23 cellular contexts compared by ENCODE assay signal in the genomic region with DNA sequence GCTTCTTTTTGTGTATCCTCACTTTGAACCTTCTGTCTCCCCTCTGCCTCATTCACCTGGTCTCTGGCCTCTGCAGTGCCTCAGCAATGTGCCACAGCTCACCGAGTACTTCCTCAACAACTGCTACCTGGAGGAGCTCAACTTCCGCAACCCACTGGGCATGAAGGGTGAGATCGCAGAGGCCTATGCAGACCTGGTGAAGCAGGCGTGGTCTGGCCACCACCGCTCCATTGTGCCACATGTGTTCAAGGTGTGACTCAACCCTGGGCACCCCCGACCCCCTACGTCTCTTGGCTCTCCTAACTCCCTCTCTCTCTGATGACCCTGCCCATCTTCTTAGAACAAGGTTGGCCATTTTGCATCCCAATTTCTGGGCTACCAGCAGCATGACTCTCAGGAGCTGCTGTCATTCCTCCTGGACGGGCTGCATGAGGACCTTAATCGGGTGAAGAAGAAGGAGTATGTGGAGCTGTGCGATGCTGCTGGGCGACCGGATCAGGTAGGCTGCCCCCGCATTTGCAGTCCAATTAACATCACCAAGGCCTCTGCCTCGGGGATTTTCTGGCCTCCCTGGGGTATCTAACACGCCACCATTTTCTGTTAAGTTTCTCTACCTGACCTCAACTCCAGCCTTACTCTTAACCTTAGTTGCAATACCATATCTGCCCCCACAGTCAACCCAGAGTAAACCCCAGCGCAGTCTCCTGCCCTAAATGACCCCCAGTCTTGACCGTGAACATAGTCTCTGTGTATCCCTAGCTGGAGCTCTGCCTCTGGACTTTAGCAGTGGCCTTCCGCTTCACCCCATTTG. TPM values are rescaled to one million over a fixed set of nuclear protein-coding genes. Genes with fewer than 3 reads are reported as not detected.
DNase-seq lines count a peak whose midpoint lies in the region; ATAC-seq, FAIRE-seq and TF ChIP-seq lines count a peak whose summit lies in the region.
"Had no signal": no experiment of that assay in that cellular context is flagged by ENCODE, and none has a peak within 500 bp of the region (broad histone marks: within the 10 kb centered on the region; RNA-seq: fewer than 3 reads in every experiment).

No MANE protein-coding gene starts in this region.

- H3K4me1 Mint-ChIP-seq in activated CD8-positive, alpha-beta T cell treated with anti-CD3 and anti-CD28 coated beads, Interleukin-2, amount 10 ng/mL, durations not matched to agents 7 days and 5 days (ENCODE audit: low read depth), result peaks cover 4% of the 10 kb centered on the region
- H3K4me1 Mint-ChIP-seq in activated CD8-positive, alpha-beta T cell treated with anti-CD3 and anti-CD28 coated beads for 36 hours (ENCODE audit: low read depth), result peaks cover 9% of the 10 kb centered on the region

- no peak for TF ChIP-seq POLR2A in IMR-90 (IDR thresholded peaks at IDR 0.05; ENCODE audit: low read depth, low read length)
- TF ChIP-seq POLR2A in endothelial cell of umbilical vein (IDR thresholded peaks at IDR 0.05; ENCODE audit: low read depth, low read length), result no peak
- TF ChIP-seq POLR2A in sigmoid colon (IDR thresholded peaks at IDR 0.05), result no peak

- H3K14ac ChIP-seq in IMR-90 (replicated peaks; ENCODE audit: low read depth, low read length), result no peak overlapping the region

- POLR2A ChIA-PET in activated CD8-positive, alpha-beta T cell treated with anti-CD3 and anti-CD28 coated beads, Interleukin-2, amount 10 ng/mL, durations not matched to agents 7 days and 5 days (lab: Charles Lee), result no interaction called here
- POLR2A ChIA-PET in activated CD8-positive, alpha-beta T cell treated with anti-CD3 and anti-CD28 coated beads for 36 hours (lab: Charles Lee), result no interaction called here
- POLR2A ChIA-PET in IMR-90 (lab: Charles Lee; ENCODE audit: unreplicated experiment), result no interaction called here
- POLR2A ChIA-PET in endothelial cell of umbilical vein (lab: Charles Lee), result no interaction called here

- no peak overlapping the region for H2AK5ac ChIP-seq in IMR-90 (ENCODE audit: low read depth, low read length)

- H3K9ac ChIP-seq in IMR-90 (ENCODE audit: low read depth, low read length) (no peak overlapping the region), endothelial cell of umbilical vein (replicated peaks; ENCODE audit: extremely low read depth, insufficient read depth, low read length) (no peak overlapping the region)

- H3K4me3 ChIP-seq in IMR-90 (ENCODE audit: insufficient read depth, low read depth, low read length) (no peak overlapping the region), endothelial cell of umbilical vein (replicated peaks in 1 of 3; ENCODE audit: insufficient read depth in 1 of 3, low read depth in 1 of 3, low read length in 3 of 3) (no peak overlapping the region), sigmoid colon (no peak overlapping the region)
- H3K4me3 ChIP-seq: SJSA1 had no signal

- H3K36me3 ChIP-seq in IMR-90 (ENCODE audit: control insufficient read depth, insufficient read depth, low read length) (peaks cover 50% of the 10 kb centered on the region), endothelial cell of umbilical vein (ENCODE audit: control insufficient read depth in 2 of 2, extremely low read depth in 1 of 2, insufficient read depth in 2 of 2, low read length in 2 of 2) (peaks cover 0 to 27% of the 10 kb centered on the region in 2 experiments), sigmoid colon (peaks cover 0 to 63% (median 7%) of the 10 kb centered on the region in 4 donors)

- no peak overlapping the region for H4K91ac ChIP-seq in IMR-90 (ENCODE audit: insufficient read depth, low read depth, low read length)

- no peak for FAIRE-seq in endothelial cell of umbilical vein (lab: Jason Lieb, UNC)
- FAIRE-seq: G401.6 had no signal

- H3K4me2 ChIP-seq in IMR-90 (ENCODE audit: low read depth, low read length) (no peak overlapping the region), endothelial cell of umbilical vein (ENCODE audit: insufficient read depth, low read length) (no peak overlapping the region)

- no peak overlapping the region for H3K4ac ChIP-seq in IMR-90 (ENCODE audit: low read depth, low read length)

- H3K27ac Mint-ChIP-seq in activated CD8-positive, alpha-beta T cell treated with anti-CD3 and anti-CD28 coated beads, Interleukin-2, amount 10 ng/mL, durations not matched to agents 7 days and 5 days, result peak overlapping the region; percentile 6
- no peak overlapping the region for H3K27ac Mint-ChIP-seq in activated CD8-positive, alpha-beta T cell treated with anti-CD3 and anti-CD28 coated beads for 36 hours

- H3K79me1 ChIP-seq in IMR-90 (ENCODE audit: low read depth in 1 of 2, low read length in 2 of 2), result peaks cover 0 to 29% of the 10 kb centered on the region in 2 experiments; a peak in 2 of 4 replicates

- H4K8ac ChIP-seq in IMR-90 (ENCODE audit: low read depth in 2 of 2, low read length in 2 of 2), result no peak overlapping the region

- no peak overlapping the region for H4K5ac ChIP-seq in IMR-90 (ENCODE audit: low read depth, low read length)

- H3K36me3 Mint-ChIP-seq in activated CD8-positive, alpha-beta T cell treated with anti-CD3 and anti-CD28 coated beads, Interleukin-2, amount 10 ng/mL, durations not matched to agents 7 days and 5 days (ENCODE audit: low read depth), result peaks cover 29% of the 10 kb centered on the region
- H3K36me3 Mint-ChIP-seq in activated CD8-positive, alpha-beta T cell treated with anti-CD3 and anti-CD28 coated beads for 36 hours (ENCODE audit: low read depth), result peaks cover 23% of the 10 kb centered on the region

- no peak overlapping the region for H2BK5ac ChIP-seq in IMR-90 (ENCODE audit: low read depth, low read length, poor library complexity, severe bottlenecking)

- H2AK9ac ChIP-seq in IMR-90 (replicated peaks; ENCODE audit: low read depth, low read length, poor library complexity), result no peak overlapping the region

- H2BK15ac ChIP-seq in IMR-90 (ENCODE audit: low read depth, low read length), result no peak overlapping the region

- H3K23ac ChIP-seq in IMR-90 (ENCODE audit: low read depth, low read length), result no peak overlapping the region

- H3K4me3 Mint-ChIP-seq in activated CD8-positive, alpha-beta T cell treated with anti-CD3 and anti-CD28 coated beads, Interleukin-2, amount 10 ng/mL, durations not matched to agents 7 days and 5 days, result no peak overlapping the region
- H3K4me3 Mint-ChIP-seq in activated CD8-positive, alpha-beta T cell treated with anti-CD3 and anti-CD28 coated beads for 36 hours, result no peak overlapping the region

- no peak for TF ChIP-seq CTCF in activated CD8-positive, alpha-beta T cell treated with anti-CD3 and anti-CD28 coated beads for 36 hours (IDR thresholded peaks at IDR 0.05)
- TF ChIP-seq CTCF in IMR-90 (conservative IDR thresholded peaks at IDR 0.05; ENCODE audit: low read depth, low read length) (no peak), endothelial cell of umbilical vein (IDR thresholded peaks at IDR 0.05; ENCODE audit: extremely low read depth in 1 of 2, insufficient read depth in 1 of 2, low read depth in 1 of 2, low read length in 2 of 2) (no peak), sigmoid colon (IDR thresholded peaks at IDR 0.05) (no peak)

- 87% methylated on average over 7 of the region's 18 CpGs; no CpG with 5 or more reads in 1 of the 2 experiments for WGBS in IMR-90 (ENCODE audit: extremely low coverage in 2 of 2, insufficient read length in 1 of 2), 2 experiments
- 94 to 97% methylated on average over 18 of the region's 18 CpGs for WGBS in sigmoid colon, 2 donors

- dilution Hi-C loops in IMR-90 (cut with HindIII; ENCODE audit: low sequenced_read_pairs, unreplicated experiment) (no loop called here), endothelial cell of umbilical vein (cut with MboI; ENCODE audit: extremely low pct_ligation_motif_present, low sequenced_read_pairs) (no loop called here)

- TF ChIP-seq RAD21 in IMR-90 (IDR thresholded peaks at IDR 0.05; ENCODE audit: low read length), result no peak

- H3K9me1 ChIP-seq in IMR-90 (ENCODE audit: insufficient read depth, low read length) (peaks cover 4% of the 10 kb centered on the region; the same call in 1 of the 2 replicates), endothelial cell of umbilical vein (replicated peaks; ENCODE audit: control insufficient read depth, extremely low read depth, insufficient read depth, low read length) (no peaks in the 10 kb centered on the region)

- no peak for DNase-seq in activated CD8-positive, alpha-beta T cell treated with anti-CD3 and anti-CD28 coated beads, Interleukin-2, amount 10 ng/mL, durations not matched to agents 7 days and 5 days
- no peak for DNase-seq in activated CD8-positive, alpha-beta T cell treated with anti-CD3 and anti-CD28 coated beads for 36 hours
- DNase-seq in IMR-90 (no peak), endothelial cell of umbilical vein (ENCODE audit: low read depth, low spot score) (no peak), sigmoid colon (peak; percentile 59), NCI-H2029 treated with DMSO at 0.1 percent for 48 hours (lab: John Stamatoyannopoulos, UW) (no peak), kidney tubule cell (ENCODE audit: low spot score) (no peak)
- DNase-seq: GOT3; HCEC 1CT; Karpas-422; NCI-H1092; NCI-H1417 treated with DMSO at 0.1 percent for 48 hours; NCI-H1694 treated with DMSO at 0.1 percent for 48 hours; NCI-H446; NCI-H524 treated with DMSO at 0.1 percent for 48 hours; NCI-H774; NK-92 treated with Interleukin-12 subunit alpha and Interleukin-12 subunit beta, amount 100 ng/mL, for 24 hours; Right ventricle myocardium superior; RPMI8226 had no signal

- no peaks in the 10 kb centered on the region for H3K27me3 Mint-ChIP-seq in activated CD8-positive, alpha-beta T cell treated with anti-CD3 and anti-CD28 coated beads, Interleukin-2, amount 10 ng/mL, durations not matched to agents 7 days and 5 days (ENCODE audit: low read depth)
- H3K27me3 Mint-ChIP-seq in activated CD8-positive, alpha-beta T cell treated with anti-CD3 and anti-CD28 coated beads for 36 hours, result no peaks in the 10 kb centered on the region

- no peak overlapping the region for H3K18ac ChIP-seq in IMR-90 (ENCODE audit: low read depth, low read length)

- H3K79me2 ChIP-seq in endothelial cell of umbilical vein (ENCODE audit: control insufficient read depth, insufficient read depth, low read length), result no peaks in the 10 kb centered on the region

- in situ Hi-C loops in IMR-90 (cut with MboI; ENCODE audit: low sequenced_read_pairs), result no loop called here

- H2BK20ac ChIP-seq in IMR-90 (ENCODE audit: low read depth, low read length), result no peak overlapping the region

- BruUV-seq in IMR-90 (replicated peaks; lab: Mats Ljungman, UMichigan) (TSS peak; percentile 70), endothelial cell of umbilical vein (replicated peaks; lab: Mats Ljungman, UMichigan) (TSS peak; percentile 4)

- H3K4me1 ChIP-seq in IMR-90 (ENCODE audit: control insufficient read depth, insufficient read depth, low read length) (no peaks in the 10 kb centered on the region), endothelial cell of umbilical vein (ENCODE audit: control insufficient read depth, extremely low read depth, insufficient read depth, low read length) (no peaks in the 10 kb centered on the region), sigmoid colon (no peaks in the 10 kb centered on the region)
- H3K4me1 ChIP-seq: SJSA1 had no signal

- H3K27ac ChIP-seq in IMR-90 (ENCODE audit: insufficient read depth, low read length), result no peak overlapping the region
- H3K27ac ChIP-seq in endothelial cell of umbilical vein (ENCODE audit: insufficient read depth, low read depth, low read length), result no peak overlapping the region
- no peak overlapping the region for H3K27ac ChIP-seq in sigmoid colon
- H3K27ac ChIP-seq: HL-60, SJSA1 had no signal

- H2AFZ ChIP-seq in IMR-90 (replicated peaks; ENCODE audit: low read length, poor library complexity) (no peak overlapping the region), endothelial cell of umbilical vein (ENCODE audit: low read depth, low read length) (no peak overlapping the region)

- H2BK120ac ChIP-seq in IMR-90 (ENCODE audit: low read depth, low read length), result no peak overlapping the region

- intact Hi-C loops in activated CD8-positive, alpha-beta T cell treated with anti-CD3 and anti-CD28 coated beads for 36 hours (cut with micrococcal nuclease), result no loop called here
- intact Hi-C loops in IMR-90 (cut with micrococcal nuclease), result no loop called here
- intact Hi-C loops in endothelial cell of umbilical vein (cut with micrococcal nuclease), result no loop called here
- intact Hi-C loops in sigmoid colon (cut with DNase I), result no loop called here

- H3K9me3 Mint-ChIP-seq in activated CD8-positive, alpha-beta T cell treated with anti-CD3 and anti-CD28 coated beads, Interleukin-2, amount 10 ng/mL, durations not matched to agents 7 days and 5 days (ENCODE audit: insufficient read depth), result no peaks in the 10 kb centered on the region
- no peaks in the 10 kb centered on the region for H3K9me3 Mint-ChIP-seq in activated CD8-positive, alpha-beta T cell treated with anti-CD3 and anti-CD28 coated beads for 36 hours

- TF ChIP-seq EP300 in sigmoid colon (IDR thresholded peaks at IDR 0.05), result no peak

- H3K27me3 ChIP-seq in IMR-90 (ENCODE audit: control insufficient read depth, insufficient read depth, low read length) (peaks cover 19% of the 10 kb centered on the region), endothelial cell of umbilical vein (ENCODE audit: control insufficient read depth in 2 of 2, insufficient read depth in 2 of 2, low read length in 2 of 2) (no peaks in the 10 kb centered on the region), sigmoid colon (no peaks in the 10 kb centered on the region)
- H3K27me3 ChIP-seq: SJSA1 had no signal

- H4K20me1 ChIP-seq in IMR-90 (ENCODE audit: insufficient read depth, low read length) (peaks cover 18% of the 10 kb centered on the region), endothelial cell of umbilical vein (replicated peaks; ENCODE audit: control insufficient read depth, extremely low read depth, insufficient read depth, low read length) (no peaks in the 10 kb centered on the region)

- no peak for ATAC-seq in activated CD8-positive, alpha-beta T cell treated with anti-CD3 and anti-CD28 coated beads, Interleukin-2, amount 10 ng/mL, durations not matched to agents 7 days and 5 days
- ATAC-seq in activated CD8-positive, alpha-beta T cell treated with anti-CD3 and anti-CD28 coated beads for 36 hours, result no peak
- no peak for ATAC-seq in IMR-90 (ENCODE audit: low read depth)
- no peak for ATAC-seq in SK-N-SH treated with all-trans-retinoic acid at 6 μM for 48 hours

- CTCF ChIA-PET in activated CD8-positive, alpha-beta T cell treated with anti-CD3 and anti-CD28 coated beads, Interleukin-2, amount 10 ng/mL, durations not matched to agents 7 days and 5 days (lab: Charles Lee), result no interaction called here
- CTCF ChIA-PET in activated CD8-positive, alpha-beta T cell treated with anti-CD3 and anti-CD28 coated beads for 36 hours (lab: Charles Lee), result no interaction called here
- CTCF ChIA-PET in IMR-90 (lab: Yijun Ruan, JAX) (no interaction called here), endothelial cell of umbilical vein (lab: Charles Lee) (no interaction called here)

- H3K9me3 ChIP-seq in IMR-90 (ENCODE audit: control insufficient read depth, insufficient read depth, low read length) (peaks cover 4% of the 10 kb centered on the region; the same call in 1 of the 2 replicates), endothelial cell of umbilical vein (replicated peaks; ENCODE audit: control insufficient read depth, insufficient read depth, low read length) (no peaks in the 10 kb centered on the region), sigmoid colon (no peaks in the 10 kb centered on the region)
- H3K9me3 ChIP-seq: SJSA1 had no signal

- H3K56ac ChIP-seq in IMR-90 (ENCODE audit: extremely low read depth, insufficient read depth, low read length), result no peak overlapping the region

RNA-seq across cellular contexts. Expression of a gene that starts 8.6 kb away (rescaled TPM):
- total RNA-seq in activated CD8-positive, alpha-beta T cell treated with anti-CD3 and anti-CD28 coated beads, Interleukin-2, amount 10 ng/mL, durations not matched to agents 7 days and 5 days, result 10 to 100 TPM; 55.3 to 60.9 TPM
- total RNA-seq in activated CD8-positive, alpha-beta T cell treated with anti-CD3 and anti-CD28 coated beads for 36 hours, result 10 to 100 TPM; 57.1 to 62.0 TPM
- 50.5 and 59.7 TPM in 2 replicates for total RNA-seq in IMR-90 (2012; rRNA removed)
- 33.0 and 33.5 TPM in 2 replicates for polyA plus RNA-seq in IMR-90 (2012; rRNA removed)
- 18.8 and 25.3 TPM in 2 replicates for polyA plus RNA-seq in IMR-90 (2012; cell fraction: cytosol; rRNA removed)
- 110 and 113 TPM in 2 replicates for polyA plus RNA-seq in IMR-90 (2012; cell fraction: nucleus; rRNA removed; ENCODE audit: low replicate concordance)
- 34.7 and 36.4 TPM in 2 replicates for total RNA-seq in endothelial cell of umbilical vein
- 20.7 and 24.0 TPM in 2 replicates for polyA plus RNA-seq in endothelial cell of umbilical vein
- polyA plus RNA-seq in endothelial cell of umbilical vein (2011; cell fraction: cytosol; rRNA removed), result 13.9 and 15.0 TPM in 2 replicates
- polyA plus RNA-seq in endothelial cell of umbilical vein (2011; cell fraction: nucleus; rRNA removed), result 75.1 and 84.3 TPM in 2 replicates
- polyA plus RNA-seq in endothelial cell of umbilical vein (2012), result 36.6 and 41.4 TPM in 2 replicates
- polyA minus RNA-seq in endothelial cell of umbilical vein, result 55.1 and 65.1 TPM in 2 replicates
- 58.6 TPM for polyA minus RNA-seq in endothelial cell of umbilical vein (2011; cell fraction: cytosol; rRNA and poly(A)+ RNA removed)
- polyA minus RNA-seq in endothelial cell of umbilical vein (2011; cell fraction: nucleus; rRNA and poly(A)+ RNA removed), result 34.4 and 43.3 TPM in 2 replicates
- 10 to 100 TPM; 18.9 to 37.7 (median 35.3) TPM for total RNA-seq in sigmoid colon
- 10 to 100 TPM in 1 of 3 donors, 1 to 10 TPM in 2; 4.9 to 21.8 (median 6.6) TPM for polyA plus RNA-seq in sigmoid colon

RNA-seq across cellular contexts. Expression of a gene that starts 22.9 kb away (rescaled TPM):
- total RNA-seq in activated CD8-positive, alpha-beta T cell treated with anti-CD3 and anti-CD28 coated beads, Interleukin-2, amount 10 ng/mL, durations not matched to agents 7 days and 5 days, result 10 to 100 TPM; 64.3 to 74.7 TPM
- total RNA-seq in activated CD8-positive, alpha-beta T cell treated with anti-CD3 and anti-CD28 coated beads for 36 hours, result 10 to 100 TPM; 56.1 to 61.3 TPM
- total RNA-seq in IMR-90 (2012; rRNA removed) (69.4 and 85.3 TPM in 2 replicates), endothelial cell of umbilical vein (99.2 and 99.9 TPM in 2 replicates), sigmoid colon (10 to 100 TPM; 43.8 to 55.9 (median 45.6) TPM)
- polyA plus RNA-seq in IMR-90 (2012; rRNA removed) (106 and 116 TPM in 2 replicates), endothelial cell of umbilical vein (149 and 182 TPM in 2 replicates), sigmoid colon (10 to 100 TPM; 35.4 to 64.6 (median 46.5) TPM)
- 72.0 and 131 TPM in 2 replicates for polyA plus RNA-seq in IMR-90 (2012; cell fraction: cytosol; rRNA removed)
- polyA plus RNA-seq in IMR-90 (2012; cell fraction: nucleus; rRNA removed; ENCODE audit: low replicate concordance), result 187 and 297 TPM in 2 replicates
- polyA plus RNA-seq in endothelial cell of umbilical vein (2011; cell fraction: cytosol; rRNA removed), result 128 and 143 TPM in 2 replicates
- 239 and 246 TPM in 2 replicates for polyA plus RNA-seq in endothelial cell of umbilical vein (2011; cell fraction: nucleus; rRNA removed)
- polyA plus RNA-seq in endothelial cell of umbilical vein (2012), result 91.7 and 92.9 TPM in 2 replicates
- 130 and 154 TPM in 2 replicates for polyA minus RNA-seq in endothelial cell of umbilical vein
- polyA minus RNA-seq in endothelial cell of umbilical vein (2011; cell fraction: cytosol; rRNA and poly(A)+ RNA removed), result 229 TPM
- 47.6 and 54.2 TPM in 2 replicates for polyA minus RNA-seq in endothelial cell of umbilical vein (2011; cell fraction: nucleus; rRNA and poly(A)+ RNA removed)

RNA-seq across cellular contexts. Expression of a gene that starts 47.8 kb away (rescaled TPM):
- 100 to 1,000 TPM; 186 to 189 TPM for total RNA-seq in activated CD8-positive, alpha-beta T cell treated with anti-CD3 and anti-CD28 coated beads, Interleukin-2, amount 10 ng/mL, durations not matched to agents 7 days and 5 days
- 100 to 1,000 TPM; 243 to 246 TPM for total RNA-seq in activated CD8-positive, alpha-beta T cell treated with anti-CD3 and anti-CD28 coated beads for 36 hours
- total RNA-seq in IMR-90 (2012; rRNA removed) (256 and 299 TPM in 2 replicates), endothelial cell of umbilical vein (236 and 237 TPM in 2 replicates), sigmoid colon (100 to 1,000 TPM in 1 of 4 donors, 10 to 100 TPM in 3; 74.9 to 112 (median 80.7) TPM)
- polyA plus RNA-seq in IMR-90 (2012; rRNA removed) (343 and 366 TPM in 2 replicates), endothelial cell of umbilical vein (297 and 332 TPM in 2 replicates), sigmoid colon (100 to 1,000 TPM in 1 of 3 donors, 10 to 100 TPM in 2; 72.7 to 126 (median 84.2) TPM)
- polyA plus RNA-seq in IMR-90 (2012; cell fraction: cytosol; rRNA removed), result 253 and 341 TPM in 2 replicates
- polyA plus RNA-seq in IMR-90 (2012; cell fraction: nucleus; rRNA removed; ENCODE audit: low replicate concordance), result 285 and 480 TPM in 2 replicates
- polyA plus RNA-seq in endothelial cell of umbilical vein (2011; cell fraction: cytosol; rRNA removed), result 210 and 248 TPM in 2 replicates
- 286 and 313 TPM in 2 replicates for polyA plus RNA-seq in endothelial cell of umbilical vein (2011; cell fraction: nucleus; rRNA removed)
- 238 and 242 TPM in 2 replicates for polyA plus RNA-seq in endothelial cell of umbilical vein (2012)
- 304 and 332 TPM in 2 replicates for polyA minus RNA-seq in endothelial cell of umbilical vein
- polyA minus RNA-seq in endothelial cell of umbilical vein (2011; cell fraction: cytosol; rRNA and poly(A)+ RNA removed), result 209 TPM
- polyA minus RNA-seq in endothelial cell of umbilical vein (2011; cell fraction: nucleus; rRNA and poly(A)+ RNA removed), result 90.1 and 104 TPM in 2 replicates
